8 cellular contexts compared by ENCODE assay signal in the genomic region with DNA sequence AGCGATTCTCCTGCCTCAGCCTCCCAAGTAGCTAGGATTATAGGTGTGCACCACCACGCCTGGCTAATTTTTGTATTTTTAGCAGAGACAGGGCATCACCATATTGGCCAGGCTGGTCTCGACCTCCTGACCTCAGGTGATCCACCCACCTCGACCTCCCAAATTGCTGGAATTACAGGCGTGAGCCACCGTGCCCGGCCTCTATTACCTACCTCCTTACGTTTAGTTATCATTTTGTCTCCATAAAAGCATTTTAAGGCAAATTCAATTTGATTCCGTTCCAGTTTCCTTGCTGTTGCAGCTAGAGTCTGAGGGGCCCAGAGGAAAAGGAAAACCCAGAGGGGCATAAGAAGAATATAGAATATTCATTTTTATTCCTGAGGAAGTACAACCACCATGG. TPM values are rescaled to one million over a fixed set of nuclear protein-coding genes. Genes with fewer than 3 reads are reported as not detected.
DNase-seq lines count a peak whose midpoint lies in the region; ATAC-seq, FAIRE-seq and TF ChIP-seq lines count a peak whose summit lies in the region.

No MANE protein-coding gene starts in this region.

- H3K4me3 ChIP-seq in SK-N-MC (peak overlapping the region; percentile 97), fibroblast of mammary gland (ENCODE audit: control insufficient read depth, low read depth, low read length) (peak overlapping the region; percentile 44), psoas muscle (peak overlapping the region; percentile 98)

- peak overlapping the region; percentile 20 for H3K27ac ChIP-seq in SK-N-MC
- peak overlapping the region; percentile 87 for H3K27ac ChIP-seq in psoas muscle

- intact Hi-C loops in psoas muscle (cut with DNase I), result loop anchor here in 1 of 2 donors (5.0 kb wide), 1 partner anchor 542 kb away; the partner anchor contains the start of gene ACAT1

- H3K9me3 ChIP-seq in SK-N-MC (ENCODE audit: low read depth, low read length) (no peaks in the 10 kb centered on the region), psoas muscle (no peaks in the 10 kb centered on the region)

- H3K9ac ChIP-seq in SK-N-MC (ENCODE audit: insufficient read length), result peak overlapping the region; percentile 16

- H3K4me1 ChIP-seq in psoas muscle, result peaks cover 20% of the 10 kb centered on the region

- FAIRE-seq in RCC 7860 (lab: Jason Lieb, UNC), result no peak

- DNase-seq in ELR (ENCODE audit: low read depth) (peak; percentile 4), SK-N-MC (ENCODE audit: low read depth, low spot score) (no peak), fibroblast of mammary gland (ENCODE audit: low read depth) (no peak), psoas muscle (no peak), RCC 7860 (ENCODE audit: low spot score) (no peak)

- no peak for ATAC-seq in psoas muscle
- no peak for ATAC-seq in HG03354 (IDR thresholded peaks at IDR 0.05; ENCODE audit: poor library complexity, severe bottlenecking, unreplicated experiment)
- no peak for ATAC-seq in HG02678 (IDR thresholded peaks at IDR 0.05; ENCODE audit: unreplicated experiment)
- no peak for ATAC-seq in HG03280 (IDR thresholded peaks at IDR 0.05; ENCODE audit: unreplicated experiment)

- H3K36me3 ChIP-seq in SK-N-MC (ENCODE audit: insufficient read depth, low read length) (peaks cover 18% of the 10 kb centered on the region), psoas muscle (ENCODE audit: insufficient read depth in 1 of 2, low read depth in 1 of 2) (no peaks in the 10 kb centered on the region)

- TF ChIP-seq CTCF in fibroblast of mammary gland (conservative IDR thresholded peaks at IDR 0.05; ENCODE audit: control insufficient read depth, insufficient read depth, low read depth, low read length), result no peak
- no peak for TF ChIP-seq CTCF in psoas muscle (IDR thresholded peaks at IDR 0.05)

- 72 to 78% (median 73%) methylated on average over 9 of the region's 9 CpGs for WGBS in psoas muscle, 3 donors

- no peaks in the 10 kb centered on the region for H3K27me3 ChIP-seq in psoas muscle (ENCODE audit: insufficient read depth in 3 of 3, low read length in 2 of 3)

RNA-seq across cellular contexts. Expression of gene DDX10, which starts 0.6 kb away (rescaled TPM):
- total RNA-seq in psoas muscle, result 10 to 100 TPM; 10.0 to 15.4 (median 11.9) TPM
- 10 to 100 TPM; 10.6 to 18.0 (median 11.4) TPM for polyA plus RNA-seq in psoas muscle

Comparison
In these comparisons a context has a peak if more than half of its experiments do, and no peak if none do; other contexts are left out.
1. H3K4me3 ChIP-seq: peak in every context shown above with its lines; median percentile 98 in psoas muscle; 97 in SK-N-MC; 44 in fibroblast of mammary gland.